8 cellular contexts compared by ENCODE assay signal in genomic region chr19:2610637-2611482, GRCh38.
DNase-seq lines count a peak whose midpoint lies in the region; ATAC-seq and TF ChIP-seq lines count a peak whose summit lies in the region.

No MANE protein-coding gene starts in this region.

- H3K4me1 ChIP-seq in lung (ENCODE audit: control insufficient read depth in 2 of 2, insufficient read depth in 2 of 2, low read length in 2 of 2), result no peaks in the 10 kb centered on the region

- H3K36me3 ChIP-seq in lung (ENCODE audit: control insufficient read depth in 2 of 2, insufficient read depth in 2 of 2, low read length in 2 of 2), result no peaks in the 10 kb centered on the region

- peak overlapping the region in 40 of 59 donors; percentile 2 to 84 (median 56) for H3K27ac ChIP-seq in dorsolateral prefrontal cortex
- H3K27ac ChIP-seq in lung (ENCODE audit: low read depth in 1 of 2, low read length in 1 of 2), result peak overlapping the region; percentile 80 to 90

- intact Hi-C loops in dorsolateral prefrontal cortex (cut with DNase I), result loop anchor here in 1 of 2 donors (1.0 to 5.0 kb wide), 4 partner anchors 32 to 184 kb away; partner anchors contain the start of gene TIMM13

- TF ChIP-seq CTCF in dorsolateral prefrontal cortex (IDR thresholded peaks at IDR 0.05 in 54 of 56, conservative IDR thresholded peaks at IDR 0.05 in 2 of 56; ENCODE audit: low read depth in 1 of 56, partially characterized antibody in 56 of 56), result peak; percentile 94 to 100 (median 98)
- TF ChIP-seq CTCF in lung (IDR thresholded peaks at IDR 0.05; ENCODE audit: control extremely low read depth, extremely low read depth), result peak; percentile 96

- H3K4me3 ChIP-seq in dorsolateral prefrontal cortex, result peak overlapping the region in 58 of 59 donors; percentile 28 to 71 (median 53)
- peak overlapping the region; percentile 26 for H3K4me3 ChIP-seq in lung

- H3K9me3 ChIP-seq in lung (ENCODE audit: control insufficient read depth in 2 of 2, insufficient read depth in 1 of 2, low read length in 1 of 2), result no peaks in the 10 kb centered on the region

- peak; percentile 56 for DNase-seq in GDM1 (lab: John Stamatoyannopoulos, UW)
- peak; percentile 80 for DNase-seq in NCI-H2196 treated with DMSO at 0.1 percent for 48 hours (lab: John Stamatoyannopoulos, UW; ENCODE audit: unreplicated experiment)
- DNase-seq in activated CD4-positive, alpha-beta T cell treated with anti-CD3 and anti-CD28 coated beads, Interleukin-2, amount 50 U/mL, for 48 hours, result peak; percentile 95
- DNase-seq in dorsolateral prefrontal cortex, result peak; percentile 85 to 93 (median 92)
- peak; percentile 92 for DNase-seq in lung (ENCODE audit: low spot score)
- DNase-seq in stimulated activated CD4-positive, alpha-beta T cell treated with anti-CD3 and anti-CD28 coated beads, Interleukin-4, amount 100 ng/mL, for 48 hours (ENCODE audit: low read depth in 2 of 2), result peak; percentile 86 to 93

- peak; percentile 43 for ATAC-seq in HG02642 (IDR thresholded peaks at IDR 0.05; ENCODE audit: poor library complexity, unreplicated experiment)
- peak; percentile 86 for ATAC-seq in lung (ENCODE audit: insufficient read depth, low FRiP score)
- ATAC-seq in HG02884 (IDR thresholded peaks at IDR 0.05; ENCODE audit: unreplicated experiment), result no peak

- H3K27me3 ChIP-seq in dorsolateral prefrontal cortex, result no peaks in the 10 kb centered on the region
- no peaks in the 10 kb centered on the region for H3K27me3 ChIP-seq in lung (ENCODE audit: control insufficient read depth, insufficient read depth)

- WGBS in lung, 2 donors, result 10 to 12% methylated on average over 35 to 46 of the region's 46 CpGs
